ENCODE assay signal across 21 cellular contexts in the genomic region with DNA sequence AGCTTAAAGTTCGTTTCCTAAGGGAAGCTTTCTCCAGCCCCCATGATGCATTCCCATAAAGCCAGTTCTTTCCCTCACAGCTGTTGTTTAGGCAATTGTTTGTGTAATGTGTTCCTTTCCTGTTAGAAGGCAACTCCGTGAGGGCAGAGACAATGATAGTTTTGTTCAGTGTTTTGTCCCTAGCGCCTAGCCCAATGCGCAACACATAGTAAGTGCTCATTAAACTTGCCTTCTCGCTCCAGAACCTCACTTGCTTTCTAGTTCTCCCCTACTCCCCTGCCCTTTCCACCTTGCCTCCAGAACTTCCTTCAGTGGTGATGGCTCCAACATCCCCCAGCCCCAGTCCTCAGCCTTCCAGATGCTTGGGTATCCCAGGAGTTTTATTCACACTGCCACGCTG.
A peak's percentile ranks its signal among the peaks of the same experiment; 100 is the strongest.
DNase-seq lines count a peak whose midpoint lies in the region; ATAC-seq and TF ChIP-seq lines count a peak whose summit lies in the region.
"Had no signal": no experiment of that assay in that cellular context is flagged by ENCODE, and none has a peak within 500 bp of the region (broad histone marks: within the 10 kb centered on the region; RNA-seq: fewer than 3 reads in every experiment).

No MANE protein-coding gene starts in this region.

- peak overlapping the region; percentile 32 to 72 for H3K27ac Mint-ChIP-seq in natural killer cell
- H3K27ac Mint-ChIP-seq in natural killer cell treated with Interleukin-12 subunit alpha and Interleukin-12 subunit beta and Interleukin-15 and Interleukin-18, amount 100 ng/mL, for 72 hours = peak overlapping the region in 1 of 2 donors; percentile 35
- H3K27ac Mint-ChIP-seq in nephron progenitor cell = peak overlapping the region; percentile 94
- H3K27ac Mint-ChIP-seq in T-cell = no peak overlapping the region
- peak overlapping the region in 1 of 8 donors; percentile 79 for H3K27ac Mint-ChIP-seq in CD8-positive, alpha-beta memory T cell
- H3K27ac Mint-ChIP-seq: CD4-positive, alpha-beta memory T cell had no signal

- H3K4me3 Mint-ChIP-seq in natural killer cell = no peak overlapping the region
- no peak overlapping the region for H3K4me3 Mint-ChIP-seq in natural killer cell treated with Interleukin-12 subunit alpha and Interleukin-12 subunit beta and Interleukin-15 and Interleukin-18, amount 100 ng/mL, for 72 hours
- no peak overlapping the region for H3K4me3 Mint-ChIP-seq in nephron progenitor cell
- H3K4me3 Mint-ChIP-seq in T-cell = no peak overlapping the region
- H3K4me3 Mint-ChIP-seq in CD8-positive, alpha-beta memory T cell = peak overlapping the region in 1 of 7 donors; percentile 16
- H3K4me3 Mint-ChIP-seq: CD14-positive monocyte; CD4-positive, alpha-beta memory T cell had no signal

- TF ChIP-seq CTCF in natural killer cell (IDR thresholded peaks at IDR 0.05) (no peak), RWPE2 (IDR thresholded peaks at IDR 0.05; ENCODE audit: poor library complexity, severe bottlenecking) (no peak), nephron progenitor cell (IDR thresholded peaks at IDR 0.05) (no peak)

- H3K27ac ChIP-seq in RWPE2 (ENCODE audit: poor library complexity, severe bottlenecking) = peak overlapping the region; percentile 87
- H3K27ac ChIP-seq in temporal lobe (ENCODE audit: low read depth, low read length) = peak overlapping the region; percentile 36
- H3K27ac ChIP-seq in CD8-positive, alpha-beta memory T cell (ENCODE audit: low read depth, low read length) = no peak overlapping the region
- H3K27ac ChIP-seq: GM23248, HL-60 had no signal

- H3K9me3 ChIP-seq in RWPE2 (ENCODE audit: severe bottlenecking) = no peaks in the 10 kb centered on the region
- no peaks in the 10 kb centered on the region for H3K9me3 ChIP-seq in CD8-positive, alpha-beta memory T cell (ENCODE audit: low read length)
- H3K9me3 ChIP-seq: BE2C, HAP-1 had no signal

- intact Hi-C loops in natural killer cell (cut with micrococcal nuclease) = no loop called here

- H3K4me1 Mint-ChIP-seq in natural killer cell (peaks cover 20 to 32% of the 10 kb centered on the region in 2 donors), nephron progenitor cell (peaks cover 43% of the 10 kb centered on the region), T-cell (peaks cover 0 to 3% (median 2%) of the 10 kb centered on the region in 3 donors)
- H3K4me1 Mint-ChIP-seq in natural killer cell treated with Interleukin-12 subunit alpha and Interleukin-12 subunit beta and Interleukin-15 and Interleukin-18, amount 100 ng/mL, for 72 hours (ENCODE audit: low read depth in 2 of 2) = peaks cover 11 to 21% of the 10 kb centered on the region in 2 donors
- peaks cover 0 to 6% (median 4%) of the 10 kb centered on the region in 3 donors for H3K4me1 Mint-ChIP-seq in CD8-positive, alpha-beta memory T cell
- H3K4me1 Mint-ChIP-seq: CD4-positive, alpha-beta memory T cell had no signal

- POLR2A ChIA-PET in T-cell (lab: Charles Lee) = no interaction called here
- POLR2A ChIA-PET in CD8-positive, alpha-beta memory T cell (lab: Charles Lee) = no interaction called here

- ATAC-seq in natural killer cell (no peak), RWPE2 (ENCODE audit: low read depth) (no peak), T-cell (replicated peaks in 1 of 4) (no peak), GM19452 (IDR thresholded peaks at IDR 0.05; ENCODE audit: unreplicated experiment) (no peak)
- ATAC-seq in natural killer cell treated with Interleukin-12 subunit alpha and Interleukin-12 subunit beta and Interleukin-15 and Interleukin-18, amount 100 ng/mL, for 72 hours = no peak
- ATAC-seq: GM12878, K562 had no signal

- H3K36me3 Mint-ChIP-seq in natural killer cell = no peaks in the 10 kb centered on the region
- H3K36me3 Mint-ChIP-seq in natural killer cell treated with Interleukin-12 subunit alpha and Interleukin-12 subunit beta and Interleukin-15 and Interleukin-18, amount 100 ng/mL, for 72 hours = no peaks in the 10 kb centered on the region
- H3K36me3 Mint-ChIP-seq in nephron progenitor cell (ENCODE audit: low read depth) = no peaks in the 10 kb centered on the region
- no peaks in the 10 kb centered on the region for H3K36me3 Mint-ChIP-seq in T-cell
- no peaks in the 10 kb centered on the region for H3K36me3 Mint-ChIP-seq in CD8-positive, alpha-beta memory T cell
- H3K36me3 Mint-ChIP-seq: CD14-positive monocyte; CD4-positive, alpha-beta memory T cell had no signal

- no peaks in the 10 kb centered on the region for H3K36me3 ChIP-seq in RWPE2 (ENCODE audit: low read depth)
- no peaks in the 10 kb centered on the region for H3K36me3 ChIP-seq in CD8-positive, alpha-beta memory T cell (ENCODE audit: insufficient read depth, low read length)
- H3K36me3 ChIP-seq: BE2C, HAP-1 had no signal

- H3K4me3 ChIP-seq in RWPE2 (ENCODE audit: severe bottlenecking) = no peak overlapping the region
- no peak overlapping the region for H3K4me3 ChIP-seq in CD8-positive, alpha-beta memory T cell (ENCODE audit: low read length)
- H3K4me3 ChIP-seq: GM12878, GM23248, HAP-1, K562 had no signal

- H3K27me3 ChIP-seq in RWPE2 (ENCODE audit: insufficient read depth, poor library complexity, severe bottlenecking) = no peaks in the 10 kb centered on the region
- H3K27me3 ChIP-seq in CD8-positive, alpha-beta memory T cell (ENCODE audit: insufficient read depth, low read length, poor library complexity, severe bottlenecking) = no peaks in the 10 kb centered on the region

- H3K27me3 Mint-ChIP-seq in natural killer cell (ENCODE audit: low read depth in 2 of 2) = no peaks in the 10 kb centered on the region
- no peaks in the 10 kb centered on the region for H3K27me3 Mint-ChIP-seq in natural killer cell treated with Interleukin-12 subunit alpha and Interleukin-12 subunit beta and Interleukin-15 and Interleukin-18, amount 100 ng/mL, for 72 hours
- H3K27me3 Mint-ChIP-seq in nephron progenitor cell (ENCODE audit: low read depth, poor library complexity) = peaks cover 32% of the 10 kb centered on the region
- peaks cover 0 to 14% of the 10 kb centered on the region in 2 donors for H3K27me3 Mint-ChIP-seq in T-cell
- H3K27me3 Mint-ChIP-seq in CD8-positive, alpha-beta memory T cell = peaks cover 3 to 22% of the 10 kb centered on the region in 2 donors

- H3K9me3 Mint-ChIP-seq in natural killer cell (no peaks in the 10 kb centered on the region), nephron progenitor cell (no peaks in the 10 kb centered on the region), T-cell (no peaks in the 10 kb centered on the region)
- no peaks in the 10 kb centered on the region for H3K9me3 Mint-ChIP-seq in natural killer cell treated with Interleukin-12 subunit alpha and Interleukin-12 subunit beta and Interleukin-15 and Interleukin-18, amount 100 ng/mL, for 72 hours
- no peaks in the 10 kb centered on the region for H3K9me3 Mint-ChIP-seq in CD8-positive, alpha-beta memory T cell
- H3K9me3 Mint-ChIP-seq: CD4-positive, alpha-beta memory T cell had no signal

- DNase-seq in natural killer cell (no peak), RWPE2 (ENCODE audit: low spot score) (no peak), nephron progenitor cell (no peak), T-cell (no peak)
- no peak for DNase-seq in natural killer cell treated with Interleukin-12 subunit alpha and Interleukin-12 subunit beta and Interleukin-15 and Interleukin-18, amount 100 ng/mL, for 72 hours (ENCODE audit: low spot score)
- no peak for DNase-seq in CD8-positive, alpha-beta memory T cell
- DNase-seq: ACHN; BE2C; Calu3; CD4-positive, alpha-beta memory T cell; DND-41; EL; GM23248; IMR-90 had no signal

- H3K4me1 ChIP-seq in RWPE2 (ENCODE audit: insufficient read depth, poor library complexity, severe bottlenecking) = peaks cover 37% of the 10 kb centered on the region
- H3K4me1 ChIP-seq in CD8-positive, alpha-beta memory T cell (ENCODE audit: insufficient read depth, low read length) = no peaks in the 10 kb centered on the region
- H3K4me1 ChIP-seq: BE2C, HAP-1 had no signal

- CTCF ChIA-PET in T-cell (lab: Charles Lee) = no interaction called here
- CTCF ChIA-PET in CD8-positive, alpha-beta memory T cell (lab: Charles Lee) = no interaction called here

Comparison
In these comparisons a context has a peak if more than half of its experiments do, and no peak if none do; other contexts are left out.
1. H3K27ac Mint-ChIP-seq: peak in natural killer cell (2 of 2) and nephron progenitor cell (single experiment); none in T-cell (0 of 2).